ENCODE assay signal across 10 cellular contexts in the genomic region with DNA sequence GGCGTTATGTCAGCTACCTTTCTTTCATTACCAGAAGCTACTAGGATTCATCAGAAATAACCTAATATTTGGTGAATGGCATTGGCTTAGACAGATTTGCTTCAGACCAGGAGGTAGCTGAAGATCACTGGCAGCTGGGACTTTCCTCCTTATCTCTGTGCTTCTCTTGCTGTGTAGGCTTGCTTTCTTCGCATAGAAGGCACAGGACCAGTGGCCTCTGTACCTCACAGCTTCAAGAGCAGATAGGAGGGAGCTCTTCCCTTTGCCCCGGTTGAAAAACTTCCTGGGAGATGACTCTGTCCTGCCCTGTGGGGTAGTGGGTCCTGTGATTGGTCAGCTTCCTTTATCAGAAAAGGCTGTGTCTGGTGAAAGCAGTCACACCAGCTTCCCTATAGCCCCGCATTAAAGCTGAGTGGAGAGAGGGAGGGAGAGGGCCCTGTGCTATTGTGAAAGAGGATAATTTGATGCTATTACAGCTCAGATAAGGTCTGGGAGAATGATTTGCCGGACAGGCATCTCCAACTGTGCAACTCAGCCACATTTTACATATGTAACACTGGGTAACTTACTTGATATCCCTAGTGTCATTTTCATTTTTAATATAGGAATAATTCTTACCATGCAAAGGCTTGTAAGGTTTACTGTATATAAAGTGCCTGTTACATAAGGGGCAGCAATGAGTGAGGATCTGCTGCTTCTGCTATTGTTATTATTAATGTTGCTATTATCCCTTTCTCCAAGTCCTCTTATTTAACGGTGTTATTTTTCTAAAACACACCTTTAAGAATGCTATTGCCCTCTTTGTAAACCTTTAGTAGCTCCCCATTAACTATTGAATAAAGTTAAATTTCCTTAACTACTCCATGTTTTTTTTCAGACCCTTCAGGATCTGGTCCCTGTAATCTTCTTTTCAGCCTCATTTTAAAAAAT. TPM values are rescaled to one million over a fixed set of nuclear protein-coding genes. Genes with fewer than 3 reads are reported as not detected.
A peak's percentile ranks its signal among the peaks of the same experiment; 100 is the strongest.
DNase-seq lines count a peak whose midpoint lies in the region; ATAC-seq and TF ChIP-seq lines count a peak whose summit lies in the region.
"Had no signal": no experiment of that assay in that cellular context is flagged by ENCODE, and none has a peak within 500 bp of the region (broad histone marks: within the 10 kb centered on the region; RNA-seq: fewer than 3 reads in every experiment).

No MANE protein-coding gene starts in this region.

- no peaks in the 10 kb centered on the region for H3K27me3 Mint-ChIP-seq in naive thymus-derived CD8-positive, alpha-beta T cell

- no peak overlapping the region for H3K9ac ChIP-seq in HUES48 (ENCODE audit: low read depth, low read length)
- no peak overlapping the region for H3K9ac ChIP-seq in liver (ENCODE audit: low read depth in 1 of 2, low read length in 2 of 2)

- no peaks in the 10 kb centered on the region for H3K9me3 ChIP-seq in HUES48 (ENCODE audit: control insufficient read depth, insufficient read depth, low read length)
- no peaks in the 10 kb centered on the region for H3K9me3 ChIP-seq in ascending aorta
- H3K9me3 ChIP-seq in liver (ENCODE audit: control insufficient read depth in 4 of 4, low read length in 3 of 4): no peaks in the 10 kb centered on the region

- DNase-seq in A172 (ENCODE audit: low spot score) (peak; percentile 63), ascending aorta (ENCODE audit: low spot score in 2 of 2) (no peak), posterior vena cava (ENCODE audit: low spot score) (no peak), NCI-H1048 (lab: John Stamatoyannopoulos, UW) (no peak)
- no peak for DNase-seq in activated CD8-positive, alpha-beta memory T cell treated with anti-CD3 and anti-CD28 coated beads for 24 hours
- DNase-seq in naive thymus-derived CD8-positive, alpha-beta T cell: no peak
- DNase-seq: DND-41, NCI-H2029 had no signal

- peaks cover 2 to 30% (median 17%) of the 10 kb centered on the region in 3 donors for H3K36me3 Mint-ChIP-seq in naive thymus-derived CD8-positive, alpha-beta T cell

- H3K4me1 ChIP-seq in HUES48 (ENCODE audit: control insufficient read depth, insufficient read depth, low read length) (peaks cover 29% of the 10 kb centered on the region), ascending aorta (peaks cover 8 to 51% of the 10 kb centered on the region in 2 donors), liver (ENCODE audit: control insufficient read depth in 4 of 4, insufficient read depth in 4 of 4, low read length in 3 of 4) (peaks cover 6 to 33% (median 15%) of the 10 kb centered on the region in 4 donors)

- POLR2A ChIA-PET in naive thymus-derived CD8-positive, alpha-beta T cell (lab: Charles Lee): no interaction called here

- ATAC-seq in naive thymus-derived CD8-positive, alpha-beta T cell: no peak

- H3K4me3 ChIP-seq in HUES48 (ENCODE audit: low read depth, low read length) (no peak overlapping the region), ascending aorta (peak overlapping the region in 1 of 2 donors; percentile 12), liver (ENCODE audit: low read depth in 1 of 3, low read length in 3 of 3) (no peak overlapping the region)

- H3K36me3 ChIP-seq in HUES48 (ENCODE audit: control insufficient read depth, insufficient read depth, low read length) (no peaks in the 10 kb centered on the region), ascending aorta (no peaks in the 10 kb centered on the region), liver (ENCODE audit: control insufficient read depth in 4 of 4, insufficient read depth in 3 of 4, low read depth in 1 of 4, low read length in 3 of 4) (no peaks in the 10 kb centered on the region)

- no peak for TF ChIP-seq RAD21 in liver (IDR thresholded peaks at IDR 0.05)

- peaks cover 6 to 23% (median 19%) of the 10 kb centered on the region in 4 donors for H3K4me1 Mint-ChIP-seq in naive thymus-derived CD8-positive, alpha-beta T cell

- peaks cover 0 to 5% (median 0%) of the 10 kb centered on the region in 9 donors for H3K9me3 Mint-ChIP-seq in naive thymus-derived CD8-positive, alpha-beta T cell

- H3K27ac ChIP-seq in HUES48 (ENCODE audit: low read depth, low read length) (peak overlapping the region; percentile 53), ascending aorta (peak overlapping the region; percentile 58 to 70), liver (ENCODE audit: low read depth in 1 of 2, low read length in 2 of 2) (peak overlapping the region; percentile 13 to 54)

- 44% methylated on average over 6 of the region's 6 CpGs for WGBS in liver

- TF ChIP-seq CTCF in ascending aorta (IDR thresholded peaks at IDR 0.05) (no peak), liver (IDR thresholded peaks at IDR 0.05; ENCODE audit: low read depth, low read length, missing input control) (no peak)

- intact Hi-C loops in ascending aorta (cut with DNase I) (no loop called here), posterior vena cava (cut with DNase I) (no loop called here)

- H3K27me3 ChIP-seq in HUES48 (ENCODE audit: control insufficient read depth, insufficient read depth, low read length) (no peaks in the 10 kb centered on the region), ascending aorta (no peaks in the 10 kb centered on the region), liver (ENCODE audit: control insufficient read depth in 4 of 4, insufficient read depth in 4 of 4, low read length in 3 of 4) (no peaks in the 10 kb centered on the region)

- peak overlapping the region in 1 of 10 donors; percentile 15 for H3K27ac Mint-ChIP-seq in naive thymus-derived CD8-positive, alpha-beta T cell

- no peak overlapping the region for H3K4me3 Mint-ChIP-seq in naive thymus-derived CD8-positive, alpha-beta T cell

TF ChIP-seq in liver, 16 proteins besides CTCF, POLR2A, EP300 and RAD21 (continues in another document):
- TF ChIP-seq, protein P1, sequence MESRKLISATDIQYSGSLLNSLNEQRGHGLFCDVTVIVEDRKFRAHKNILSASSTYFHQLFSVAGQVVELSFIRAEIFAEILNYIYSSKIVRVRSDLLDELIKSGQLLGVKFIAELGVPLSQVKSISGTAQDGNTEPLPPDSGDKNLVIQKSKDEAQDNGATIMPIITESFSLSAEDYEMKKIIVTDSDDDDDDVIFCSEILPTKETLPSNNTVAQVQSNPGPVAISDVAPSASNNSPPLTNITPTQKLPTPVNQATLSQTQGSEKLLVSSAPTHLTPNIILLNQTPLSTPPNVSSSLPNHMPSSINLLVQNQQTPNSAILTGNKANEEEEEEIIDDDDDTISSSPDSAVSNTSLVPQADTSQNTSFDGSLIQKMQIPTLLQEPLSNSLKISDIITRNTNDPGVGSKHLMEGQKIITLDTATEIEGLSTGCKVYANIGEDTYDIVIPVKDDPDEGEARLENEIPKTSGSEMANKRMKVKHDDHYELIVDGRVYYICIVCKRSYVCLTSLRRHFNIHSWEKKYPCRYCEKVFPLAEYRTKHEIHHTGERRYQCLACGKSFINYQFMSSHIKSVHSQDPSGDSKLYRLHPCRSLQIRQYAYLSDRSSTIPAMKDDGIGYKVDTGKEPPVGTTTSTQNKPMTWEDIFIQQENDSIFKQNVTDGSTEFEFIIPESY (IDR thresholded peaks at IDR 0.05): no peak
- TF ChIP-seq TAF1 (conservative IDR thresholded peaks at IDR 0.05): no peak
- TF ChIP-seq GABPA (IDR thresholded peaks at IDR 0.05 in 1 of 2, conservative IDR thresholded peaks at IDR 0.05 in 1 of 2): no peak
- TF ChIP-seq, protein P2, sequence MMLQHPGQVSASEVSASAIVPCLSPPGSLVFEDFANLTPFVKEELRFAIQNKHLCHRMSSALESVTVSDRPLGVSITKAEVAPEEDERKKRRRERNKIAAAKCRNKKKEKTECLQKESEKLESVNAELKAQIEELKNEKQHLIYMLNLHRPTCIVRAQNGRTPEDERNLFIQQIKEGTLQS (IDR thresholded peaks at IDR 0.05): no peak
- TF ChIP-seq RXRA (IDR thresholded peaks at IDR 0.05): peak in 1 of 2 donors; percentile 11
- peak; percentile 27 for TF ChIP-seq YY1 (IDR thresholded peaks at IDR 0.05)
- TF ChIP-seq HNF4A (conservative IDR thresholded peaks at IDR 0.05): peak in 1 of 2 donors; percentile 11
- no peak for TF ChIP-seq SP1 (IDR thresholded peaks at IDR 0.05)
- TF ChIP-seq FOXA1 (IDR thresholded peaks at IDR 0.05): no peak
- TF ChIP-seq, protein P3, sequence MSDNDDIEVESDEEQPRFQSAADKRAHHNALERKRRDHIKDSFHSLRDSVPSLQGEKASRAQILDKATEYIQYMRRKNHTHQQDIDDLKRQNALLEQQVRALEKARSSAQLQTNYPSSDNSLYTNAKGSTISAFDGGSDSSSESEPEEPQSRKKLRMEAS (IDR thresholded peaks at IDR 0.05): no peak
- no peak for TF ChIP-seq NR2F2 (IDR thresholded peaks at IDR 0.05)
- TF ChIP-seq EGR1 (IDR thresholded peaks at IDR 0.05; ENCODE audit: low read depth in 2 of 2): no peak
- no peak for TF ChIP-seq FOXA2 (IDR thresholded peaks at IDR 0.05)
- TF ChIP-seq, protein P4, sequence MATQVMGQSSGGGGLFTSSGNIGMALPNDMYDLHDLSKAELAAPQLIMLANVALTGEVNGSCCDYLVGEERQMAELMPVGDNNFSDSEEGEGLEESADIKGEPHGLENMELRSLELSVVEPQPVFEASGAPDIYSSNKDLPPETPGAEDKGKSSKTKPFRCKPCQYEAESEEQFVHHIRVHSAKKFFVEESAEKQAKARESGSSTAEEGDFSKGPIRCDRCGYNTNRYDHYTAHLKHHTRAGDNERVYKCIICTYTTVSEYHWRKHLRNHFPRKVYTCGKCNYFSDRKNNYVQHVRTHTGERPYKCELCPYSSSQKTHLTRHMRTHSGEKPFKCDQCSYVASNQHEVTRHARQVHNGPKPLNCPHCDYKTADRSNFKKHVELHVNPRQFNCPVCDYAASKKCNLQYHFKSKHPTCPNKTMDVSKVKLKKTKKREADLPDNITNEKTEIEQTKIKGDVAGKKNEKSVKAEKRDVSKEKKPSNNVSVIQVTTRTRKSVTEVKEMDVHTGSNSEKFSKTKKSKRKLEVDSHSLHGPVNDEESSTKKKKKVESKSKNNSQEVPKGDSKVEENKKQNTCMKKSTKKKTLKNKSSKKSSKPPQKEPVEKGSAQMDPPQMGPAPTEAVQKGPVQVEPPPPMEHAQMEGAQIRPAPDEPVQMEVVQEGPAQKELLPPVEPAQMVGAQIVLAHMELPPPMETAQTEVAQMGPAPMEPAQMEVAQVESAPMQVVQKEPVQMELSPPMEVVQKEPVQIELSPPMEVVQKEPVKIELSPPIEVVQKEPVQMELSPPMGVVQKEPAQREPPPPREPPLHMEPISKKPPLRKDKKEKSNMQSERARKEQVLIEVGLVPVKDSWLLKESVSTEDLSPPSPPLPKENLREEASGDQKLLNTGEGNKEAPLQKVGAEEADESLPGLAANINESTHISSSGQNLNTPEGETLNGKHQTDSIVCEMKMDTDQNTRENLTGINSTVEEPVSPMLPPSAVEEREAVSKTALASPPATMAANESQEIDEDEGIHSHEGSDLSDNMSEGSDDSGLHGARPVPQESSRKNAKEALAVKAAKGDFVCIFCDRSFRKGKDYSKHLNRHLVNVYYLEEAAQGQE (IDR thresholded peaks at IDR 0.05): no peak

RNA-seq across cellular contexts. Expression of a gene that starts 31.6 kb away (rescaled TPM):
- total RNA-seq in A172 (2014; rRNA removed; shearing (Covaris generic)): 109 and 114 TPM in 2 replicates
- total RNA-seq in ascending aorta (101 TPM), liver (100 to 1,000 TPM in 1 of 2 donors, 10 to 100 TPM in 1; 62.5 to 129 TPM), posterior vena cava (10 to 100 TPM; 73.1 to 84.5 TPM)
- 10 to 100 TPM; 52.1 to 58.3 TPM for polyA plus RNA-seq in liver
- 10 to 100 TPM; 56.9 to 58.2 TPM for total RNA-seq in naive thymus-derived CD8-positive, alpha-beta T cell
- 10 to 100 TPM; 46.8 to 53.3 (median 47.4) TPM for polyA plus RNA-seq in naive thymus-derived CD8-positive, alpha-beta T cell
